ENCODE assay signal across 15 cellular contexts in genomic region chr3:129386984-129387383, GRCh38. TPM values are rescaled to one million over a fixed set of nuclear protein-coding genes. Genes with fewer than 3 reads are reported as not detected.
DNase-seq lines count a peak whose midpoint lies in the region; FAIRE-seq and TF ChIP-seq lines count a peak whose summit lies in the region.
"Had no signal": no experiment of that assay in that cellular context is flagged by ENCODE, and none has a peak within 500 bp of the region (broad histone marks: within the 10 kb centered on the region; RNA-seq: fewer than 3 reads in every experiment).

No MANE protein-coding gene starts in this region.

- no peak overlapping the region for H3K14ac ChIP-seq in H1 (ENCODE audit: insufficient read length)

- no peak overlapping the region for H2AFZ ChIP-seq in H1 (ENCODE audit: low read length)
- H2AFZ ChIP-seq: GM23338 had no signal

- no peaks in the 10 kb centered on the region for H3K79me1 ChIP-seq in H1 (ENCODE audit: low read depth, low read length)

- no peaks in the 10 kb centered on the region for H3K27me3 ChIP-seq in H1 (replicated peaks in 1 of 4; ENCODE audit: control insufficient read depth in 3 of 4, extremely low read depth in 1 of 4, insufficient read depth in 3 of 4, low read length in 3 of 4)
- H3K27me3 ChIP-seq in spleen (replicated peaks in 1 of 7), result no peaks in the 10 kb centered on the region

- CTCF ChIA-PET in H1 (lab: Charles Lee; ENCODE audit: partially characterized antibody) (interaction anchor here (0.7 to 1.4 kb wide), 6 partner anchors 12 to 168 kb away, joined by 3 to 7 read pairs (median 4); no protein-coding TSS in a partner anchor), HEK293T (lab: Yijun Ruan, JAX) (interaction anchor here (0.5 kb wide), 1 partner anchor 25 kb away, joined by 4 read pairs; no protein-coding TSS in a partner anchor)

- no peaks in the 10 kb centered on the region for H3K79me2 ChIP-seq in H1 (ENCODE audit: control insufficient read depth in 1 of 2, insufficient read depth in 2 of 2, low read length in 2 of 2)

- intact Hi-C loops in spleen (cut with DNase I; ENCODE audit: low total_unique reads), result no loop called here

- in situ Hi-C loops in G401 (cut with HindIII; ENCODE audit: low sequenced_read_pairs), result no loop called here

- no peak overlapping the region for H3K56ac ChIP-seq in H1 (replicated peaks; ENCODE audit: insufficient read length, low read depth, low read length)

- H3K36me3 ChIP-seq in H1 (ENCODE audit: control insufficient read depth in 2 of 4, insufficient read depth in 4 of 4, low read length in 3 of 4) (peaks cover 7 to 25% (median 19%) of the 10 kb centered on the region in 4 experiments; a peak in 6 of 8 replicates), spleen (peaks cover 0 to 69% (median 45%) of the 10 kb centered on the region in 6 donors)

- H3K4me2 ChIP-seq in H1 (ENCODE audit: insufficient read depth in 1 of 2, low read depth in 2 of 2, low read length in 2 of 2), result no peak overlapping the region
- H3K4me2 ChIP-seq: GM23338 had no signal

- no peak for TF ChIP-seq POLR2A in H1 (IDR thresholded peaks at IDR 0.05; ENCODE audit: control extremely low read depth in 1 of 2, low read depth in 2 of 2, low read length in 2 of 2)
- no peak for TF ChIP-seq POLR2A in spleen (IDR thresholded peaks at IDR 0.05)

- no peak overlapping the region for H3K23ac ChIP-seq in H1 (ENCODE audit: insufficient read length)

- no peak overlapping the region for H2AK5ac ChIP-seq in H1 (ENCODE audit: low read depth, low read length)

- 93% methylated on average over 10 of the region's 10 CpGs; no CpG with 5 or more reads in 1 of the 2 experiments for WGBS in H1 (ENCODE audit: extremely low coverage in 1 of 2, insufficient coverage in 1 of 2, insufficient read length in 1 of 2, insufficient replicate concordance in 2 of 2, low coverage in 1 of 2, low lambda C conversion rate in 2 of 2, missing lambda C conversion rate in 1 of 2), 2 experiments
- WGBS in spleen, 5 donors, result 90 to 97% (median 96%) methylated on average over 10 of the region's 10 CpGs

- no peak overlapping the region for H4K91ac ChIP-seq in H1 (replicated peaks; ENCODE audit: insufficient read length, low read length)

- H3K9me3 ChIP-seq in H1 (ENCODE audit: insufficient read depth in 2 of 2, low read depth in 1 of 2, low read length in 1 of 2) (no peaks in the 10 kb centered on the region), spleen (no peaks in the 10 kb centered on the region)

- POLR2A ChIA-PET in H1 (lab: Charles Lee; ENCODE audit: partially characterized antibody) (interaction anchor here (0.8 to 1.5 kb wide), 3 partner anchors 9 to 71 kb away, joined by 3 to 4 read pairs (median 3); a partner anchor contains a TSS), HEK293T (lab: Yijun Ruan, JAX) (no interaction called here)

- H2BK120ac ChIP-seq in H1 (replicated peaks; ENCODE audit: low read depth, low read length), result no peak overlapping the region

- H4K8ac ChIP-seq in H1 (ENCODE audit: extremely low read depth, insufficient read depth, low read length), result no peak overlapping the region

- H4K20me1 ChIP-seq in H1 (replicated peaks in 1 of 2; ENCODE audit: control insufficient read depth in 1 of 2, insufficient read depth in 2 of 2, low read length in 2 of 2), result peaks cover 0 to 2% of the 10 kb centered on the region in 2 experiments

- no peak overlapping the region for H2BK12ac ChIP-seq in H1 (ENCODE audit: low read depth, low read length)

- H3K23me2 ChIP-seq in H1 (ENCODE audit: low read depth, low read length), result no peaks in the 10 kb centered on the region

- H3K18ac ChIP-seq in H1 (ENCODE audit: extremely low read depth, low read length), result no peak overlapping the region

- H2BK15ac ChIP-seq in H1 (ENCODE audit: low read length), result no peak overlapping the region

- no peak overlapping the region for H4K5ac ChIP-seq in H1 (ENCODE audit: insufficient read length, low read depth, low read length)

- no peak overlapping the region for H3K4me3 ChIP-seq in H1 (ENCODE audit: extremely low read depth in 1 of 4, insufficient read depth in 2 of 4, low read depth in 3 of 4, low read length in 4 of 4)
- H3K4me3 ChIP-seq in spleen, result no peak overlapping the region
- H3K4me3 ChIP-seq: GM23338 had no signal

- H3K27ac ChIP-seq in H1 (ENCODE audit: low read depth, low read length), result no peak overlapping the region; the same call in 1 of the 2 replicates
- no peak overlapping the region for H3K27ac ChIP-seq in spleen
- H3K27ac ChIP-seq: C4-2B had no signal

- TF ChIP-seq RAD21 in H1 (IDR thresholded peaks at IDR 0.05 in 1 of 2, conservative IDR thresholded peaks at IDR 0.05 in 1 of 2; ENCODE audit: low read depth in 2 of 2, low read length in 2 of 2), result no peak

- H3K4ac ChIP-seq in H1 (replicated peaks; ENCODE audit: insufficient read length, low read depth, low read length), result no peak overlapping the region

- no peak for FAIRE-seq in H1 (lab: Jason Lieb, UNC)
- FAIRE-seq: G401.6, GM12891 had no signal

- TF ChIP-seq CTCF in H1 (IDR thresholded peaks at IDR 0.05; ENCODE audit: control extremely low read depth in 1 of 3, insufficient read depth in 1 of 3, low read depth in 1 of 3, low read length in 3 of 3), result no peak
- no peak for TF ChIP-seq CTCF in spleen (IDR thresholded peaks at IDR 0.05 in 8 of 11, conservative IDR thresholded peaks at IDR 0.05 in 3 of 11)

- H2BK5ac ChIP-seq in H1 (ENCODE audit: low read depth, low read length), result no peak overlapping the region

- DNase-seq in G401 (ENCODE audit: low spot score) (peak; percentile 30), NCI-H526 treated with DMSO at 0.1 percent for 48 hours (lab: John Stamatoyannopoulos, UW) (peak; percentile 28), H1 (ENCODE audit: low read depth in 1 of 2, low spot score in 2 of 2) (no peak), spleen (peak; percentile 11), dedifferentiated amniotic fluid mesenchymal stem cell (ENCODE audit: extremely low spot score) (no peak), HEK293T (ENCODE audit: extremely low spot score) (no peak), hepatic stellate cell (ENCODE audit: low spot score) (no peak)
- DNase-seq in activated naive CD4-positive, alpha-beta T cell (lab: John Stamatoyannopoulos, UW), result no peak
- DNase-seq: CD4-positive, alpha-beta memory T cell; DMS79; H9 had no signal

- H3K9ac ChIP-seq in H1 (replicated peaks in 1 of 4; ENCODE audit: extremely low read depth in 1 of 4, low read depth in 3 of 4, low read length in 3 of 4), result no peak overlapping the region

- H2BK20ac ChIP-seq in H1 (ENCODE audit: low read length), result no peak overlapping the region

- H3K4me1 ChIP-seq in H1 (replicated peaks in 1 of 4; ENCODE audit: control insufficient read depth in 3 of 4, insufficient read depth in 4 of 4, low read length in 3 of 4) (no peaks in the 10 kb centered on the region; a peak in 2 of 7 replicates), spleen (peaks cover 0 to 10% (median 0%) of the 10 kb centered on the region in 6 donors)

- TF ChIP-seq EP300 in H1 (IDR thresholded peaks at IDR 0.05; ENCODE audit: borderline replicate concordance in 1 of 2, low read depth in 2 of 2, low read length in 2 of 2), result no peak

TF ChIP-seq in H1, 55 proteins besides CTCF, POLR2A, EP300 and RAD21 (continues in another document):
- TF ChIP-seq CREB1 (IDR thresholded peaks at IDR 0.05) (no peak), POLR2AphosphoS5 (IDR thresholded peaks at IDR 0.05; ENCODE audit: low read depth, low read length) (peak; percentile 30; the same call in 1 of the 2 replicates)

TF ChIP-seq in HEK293T, 16 proteins besides CTCF, POLR2A, EP300 and RAD21 (continues in another document):
- no peak for TF ChIP-seq ELF4 (IDR thresholded peaks at IDR 0.05)
- no peak for TF ChIP-seq HDGF (IDR thresholded peaks at IDR 0.05; ENCODE audit: borderline replicate concordance)
- no peak for TF ChIP-seq BHLHE40 (IDR thresholded peaks at IDR 0.05; ENCODE audit: borderline replicate concordance)

RNA-seq across cellular contexts. Expression of gene EFCAB12, which starts 41.5 kb away (rescaled TPM):
- total RNA-seq in G401 (2014; rRNA removed; shearing (Covaris generic)), result not detected in 2 replicates
- 0.75 and 0.99 TPM in 2 replicates for total RNA-seq in H1 (2021; fragmentation: NEBNext Ultra II Directional; extraction: Animal tissue kit (Norgen Biotek cat#: 25700))
- 0.60 and 0.71 TPM in 2 replicates for polyA plus RNA-seq in H1 (2011; rRNA removed)
- polyA plus RNA-seq in H1 (2011; cell fraction: cytosol; rRNA removed), result 0.54 TPM
- polyA plus RNA-seq in H1 (2011; cell fraction: nucleus; rRNA removed), result 2.1 TPM
- 0.88 to 1.4 TPM (median 1.2 TPM) in 4 replicates for polyA plus RNA-seq in H1 (2012, experiment 1 of 2)
- 0.38 TPM for polyA plus RNA-seq in H1 (2012, experiment 2 of 2)
- 0.51 TPM for polyA plus RNA-seq in H1 (2013, experiment 1 of 2)
- 0.33 TPM for polyA plus RNA-seq in H1 (2013, experiment 2 of 2)
- polyA minus RNA-seq in H1 (2011; rRNA and poly(A)+ RNA removed), result 0.37 and 1.3 TPM in 2 replicates
- not detected for polyA minus RNA-seq in H1 (2011; cell fraction: cytosol; rRNA and poly(A)+ RNA removed)
- 0.70 TPM for polyA minus RNA-seq in H1 (2011; cell fraction: nucleus; rRNA and poly(A)+ RNA removed)
- total RNA-seq in spleen, result 1 to 10 TPM in 4 of 7 donors, under 1 TPM in 3; 0.52 to 2.1 (median 1.6) TPM
- polyA plus RNA-seq in spleen, result 1 to 10 TPM in 1 of 3 donors, under 1 TPM in 2; 0.20 to 1.0 (median 0.99) TPM

RNA-seq across cellular contexts. Expression of gene MBD4, which starts 52.8 kb away (rescaled TPM):
- 14.0 and 18.9 TPM in 2 replicates for total RNA-seq in G401 (2014; rRNA removed; shearing (Covaris generic))
- total RNA-seq in H1 (2021; fragmentation: NEBNext Ultra II Directional; extraction: Animal tissue kit (Norgen Biotek cat#: 25700)), result 33.4 and 35.8 TPM in 2 replicates
- polyA plus RNA-seq in H1 (2011; rRNA removed) (11.1 and 11.2 TPM in 2 replicates), spleen (10 to 100 TPM; 40.0 to 52.2 (median 41.4) TPM)
- polyA plus RNA-seq in H1 (2011; cell fraction: cytosol; rRNA removed), result 21.5 TPM
- polyA plus RNA-seq in H1 (2011; cell fraction: nucleus; rRNA removed), result 17.8 TPM
- 20.2 to 32.6 TPM (median 22.2 TPM) in 4 replicates for polyA plus RNA-seq in H1 (2012, experiment 1 of 2)
- 2.5 TPM for polyA plus RNA-seq in H1 (2012, experiment 2 of 2)
- 38.1 TPM for polyA plus RNA-seq in H1 (2013, experiment 1 of 2)
- polyA plus RNA-seq in H1 (2013, experiment 2 of 2), result 37.6 TPM
- polyA minus RNA-seq in H1 (2011; rRNA and poly(A)+ RNA removed), result 19.3 and 20.7 TPM in 2 replicates
- polyA minus RNA-seq in H1 (2011; cell fraction: cytosol; rRNA and poly(A)+ RNA removed), result 17.2 TPM
- 46.7 TPM for polyA minus RNA-seq in H1 (2011; cell fraction: nucleus; rRNA and poly(A)+ RNA removed)
- 10 to 100 TPM; 47.7 to 72.6 (median 58.4) TPM for total RNA-seq in spleen

RNA-seq across cellular contexts. Expression of gene IFT122, which starts 53.0 kb away (rescaled TPM):
- 14.6 and 19.9 TPM in 2 replicates for total RNA-seq in G401 (2014; rRNA removed; shearing (Covaris generic))
- 23.7 and 26.2 TPM in 2 replicates for total RNA-seq in H1 (2021; fragmentation: NEBNext Ultra II Directional; extraction: Animal tissue kit (Norgen Biotek cat#: 25700))
- 25.1 and 37.8 TPM in 2 replicates for polyA plus RNA-seq in H1 (2011; rRNA removed)
- 25.4 TPM for polyA plus RNA-seq in H1 (2011; cell fraction: cytosol; rRNA removed)
- 83.2 TPM for polyA plus RNA-seq in H1 (2011; cell fraction: nucleus; rRNA removed)
- polyA plus RNA-seq in H1 (2012, experiment 1 of 2), result 24.7 to 27.3 TPM (median 26.7 TPM) in 4 replicates
- 11.7 TPM for polyA plus RNA-seq in H1 (2012, experiment 2 of 2)
- 10.8 TPM for polyA plus RNA-seq in H1 (2013, experiment 1 of 2)
- 10.7 TPM for polyA plus RNA-seq in H1 (2013, experiment 2 of 2)
- polyA minus RNA-seq in H1 (2011; rRNA and poly(A)+ RNA removed), result 51.7 and 59.2 TPM in 2 replicates
- polyA minus RNA-seq in H1 (2011; cell fraction: cytosol; rRNA and poly(A)+ RNA removed), result 27.2 TPM
- 50.2 TPM for polyA minus RNA-seq in H1 (2011; cell fraction: nucleus; rRNA and poly(A)+ RNA removed)
- 10 to 100 TPM; 17.7 to 31.3 (median 25.2) TPM for total RNA-seq in spleen
- 1 to 10 TPM; 5.2 to 8.8 (median 8.5) TPM for polyA plus RNA-seq in spleen

Comparison
In these comparisons a context has a peak if more than half of its experiments do, and no peak if none do; other contexts are left out.
1. DNase-seq: peak in G401 (single experiment), NCI-H526 treated with DMSO at 0.1 percent for 48 hours (single experiment) and spleen (single experiment); none in H1 (0 of 2), dedifferentiated amniotic fluid mesenchymal stem cell (single experiment), activated naive CD4-positive, alpha-beta T cell (0 of 4), HEK293T (single experiment) and hepatic stellate cell (single experiment).